8 cellular contexts compared by ENCODE assay signal in genomic region chr6:31356216-31356945, GRCh38. TPM values are rescaled to one million over a fixed set of nuclear protein-coding genes. Genes with fewer than 3 reads are reported as not detected.
A peak's percentile ranks its signal among the peaks of the same experiment; 100 is the strongest.
DNase-seq lines count a peak whose midpoint lies in the region; ATAC-seq lines count a peak whose summit lies in the region.

No MANE protein-coding gene starts in this region.

- H3K4me1 Mint-ChIP-seq in effector memory CD8-positive, alpha-beta T cell (ENCODE audit: low read depth in 2 of 2) = peaks cover 63 to 77% of the 10 kb centered on the region in 2 donors
- peaks cover 52 to 70% (median 65%) of the 10 kb centered on the region in 7 donors for H3K4me1 Mint-ChIP-seq in naive thymus-derived CD4-positive, alpha-beta T cell

- H3K27me3 Mint-ChIP-seq in effector memory CD8-positive, alpha-beta T cell = no peaks in the 10 kb centered on the region
- H3K27me3 Mint-ChIP-seq in naive thymus-derived CD4-positive, alpha-beta T cell = peaks cover 0 to 14% (median 0%) of the 10 kb centered on the region in 5 donors

- peak overlapping the region; percentile 90 to 97 for H3K4me3 Mint-ChIP-seq in effector memory CD8-positive, alpha-beta T cell
- H3K4me3 Mint-ChIP-seq in naive thymus-derived CD4-positive, alpha-beta T cell = peak overlapping the region; percentile 80 to 100 (median 98)

- in situ Hi-C loops in KBM-7 (cut with MboI; ENCODE audit: low pct_unique_long_range_greater_than_20kb, low sequenced_read_pairs) = no loop called here

- H3K27me3 ChIP-seq in naive thymus-derived CD4-positive, alpha-beta T cell (ENCODE audit: control insufficient read depth in 2 of 2, insufficient read depth in 2 of 2, low read length in 2 of 2) = no peaks in the 10 kb centered on the region

- CTCF ChIA-PET in naive thymus-derived CD4-positive, alpha-beta T cell (lab: Charles Lee) = no interaction called here

- peaks cover 18 to 38% (median 32%) of the 10 kb centered on the region in 3 experiments for H3K36me3 ChIP-seq in naive thymus-derived CD4-positive, alpha-beta T cell (ENCODE audit: control insufficient read depth in 2 of 3, insufficient read depth in 3 of 3, low read length in 3 of 3)

- H3K36me3 Mint-ChIP-seq in effector memory CD8-positive, alpha-beta T cell (ENCODE audit: insufficient read depth) = peaks cover 76% of the 10 kb centered on the region
- peaks cover 0 to 63% (median 41%) of the 10 kb centered on the region in 5 donors for H3K36me3 Mint-ChIP-seq in naive thymus-derived CD4-positive, alpha-beta T cell

- ATAC-seq in HG02840 (IDR thresholded peaks at IDR 0.05; ENCODE audit: low FRiP score, unreplicated experiment) = peak; percentile 15
- ATAC-seq in effector memory CD8-positive, alpha-beta T cell (replicated peaks) = peak; percentile 0
- ATAC-seq in naive thymus-derived CD4-positive, alpha-beta T cell = peak; percentile 0

- intact Hi-C loops in naive thymus-derived CD4-positive, alpha-beta T cell (cut with micrococcal nuclease) = loop anchor here (2.0 to 10.0 kb wide), 5 partner anchors 48 to 1616 kb away; partner anchors contain the start of genes HLA-A (in 1 of the 2), MRPS18B (in 1 of the 2) and PPP1R10 (in 1 of the 2)

- peak overlapping the region; percentile 100 for H3K27ac Mint-ChIP-seq in effector memory CD8-positive, alpha-beta T cell
- peak overlapping the region; percentile 99 to 100 (median 100) for H3K27ac Mint-ChIP-seq in naive thymus-derived CD4-positive, alpha-beta T cell

- peak overlapping the region; percentile 68 for H3K4me3 ChIP-seq in naive thymus-derived CD4-positive, alpha-beta T cell (ENCODE audit: low read length)

- peaks cover 0 to 2% of the 10 kb centered on the region in 2 donors for H3K9me3 Mint-ChIP-seq in effector memory CD8-positive, alpha-beta T cell
- H3K9me3 Mint-ChIP-seq in naive thymus-derived CD4-positive, alpha-beta T cell = peaks cover 0 to 11% (median 3%) of the 10 kb centered on the region in 11 donors

- peaks cover 32 to 33% of the 10 kb centered on the region in 2 donors for H3K4me1 ChIP-seq in naive thymus-derived CD4-positive, alpha-beta T cell (ENCODE audit: control insufficient read depth in 2 of 2, insufficient read depth in 2 of 2, low read length in 2 of 2)

- no peaks in the 10 kb centered on the region for H3K9me3 ChIP-seq in naive thymus-derived CD4-positive, alpha-beta T cell (ENCODE audit: control insufficient read depth in 2 of 3, low read length in 3 of 3)

- DNase-seq in ELR (ENCODE audit: low read depth) = peak; percentile 38
- peak; percentile 66 for DNase-seq in activated CD4-positive, CD25-positive, alpha-beta regulatory T cell treated with anti-CD3 and anti-CD28 coated beads, Interleukin-2, amount 50 U/mL, for 72 hours
- DNase-seq in effector memory CD8-positive, alpha-beta T cell = peak; percentile 47 to 52 (median 51)
- peak in 6 of 9 donors; percentile 19 to 59 (median 40) for DNase-seq in naive thymus-derived CD4-positive, alpha-beta T cell
- no peak for DNase-seq in KBM-7
- DNase-seq in SHP77 treated with DMSO at 0.1 percent for 48 hours (lab: John Stamatoyannopoulos, UW) = no peak
- DNase-seq in glomerular visceral epithelial cell (ENCODE audit: extremely low spot score) = no peak

- H3K27ac ChIP-seq in naive thymus-derived CD4-positive, alpha-beta T cell (ENCODE audit: low read depth, low read length) = peak overlapping the region; percentile 100

- POLR2A ChIA-PET in naive thymus-derived CD4-positive, alpha-beta T cell (lab: Charles Lee) = interaction anchor here (0.9 kb wide), 1 partner anchor 10 kb away, joined by 3 read pairs; no protein-coding TSS in a partner anchor

RNA-seq across cellular contexts. Expression of gene HLA-B, which starts 0.6 kb away (rescaled TPM):
- 1,000 to 10,000 TPM; 5,136 to 7,364 (median 5,516) TPM for total RNA-seq in naive thymus-derived CD4-positive, alpha-beta T cell
- 1,000 to 10,000 TPM; 5,467 to 7,459 TPM for polyA plus RNA-seq in naive thymus-derived CD4-positive, alpha-beta T cell

RNA-seq across cellular contexts. Expression of gene MICA, which starts 47.0 kb away (rescaled TPM):
- total RNA-seq in naive thymus-derived CD4-positive, alpha-beta T cell = 10 to 100 TPM; 12.1 to 17.4 (median 15.2) TPM
- polyA plus RNA-seq in naive thymus-derived CD4-positive, alpha-beta T cell = 1 to 10 TPM; 4.3 to 8.4 TPM

Comparison
In these comparisons a context has a peak if more than half of its experiments do, and no peak if none do; other contexts are left out.
1. DNase-seq: peak in ELR (single experiment), activated CD4-positive, CD25-positive, alpha-beta regulatory T cell treated with anti-CD3 and anti-CD28 coated beads, Interleukin-2, amount 50 U/mL, for 72 hours (single experiment), effector memory CD8-positive, alpha-beta T cell (3 of 3) and naive thymus-derived CD4-positive, alpha-beta T cell (6 of 9); none in KBM-7 (single experiment), SHP77 treated with DMSO at 0.1 percent for 48 hours (single experiment) and glomerular visceral epithelial cell (single experiment).
2. Peak in every context shown above with its lines, with median percentiles within 50 percentile points of each other: ATAC-seq.